Comparison of ENCODE assay signal across 11 cellular contexts in genomic region chr3:72470899-72471298, GRCh38.
"Had no signal": no experiment of that assay in that cellular context is flagged by ENCODE, and none has a peak within 500 bp of the region (broad histone marks: within the 10 kb centered on the region; RNA-seq: fewer than 3 reads in every experiment).

No MANE protein-coding gene starts in this region.

- H3K4me3 ChIP-seq: GM23248, GM23338, HAP-1 had no signal

- FAIRE-seq: H1, H54 had no signal

- H2AFZ ChIP-seq: GM23248, GM23338 had no signal

- ATAC-seq: GM23338, HCT116 had no signal

- H3K4me3 Mint-ChIP-seq: GM23338, H9, HFFc6 had no signal

- H3K4me2 ChIP-seq: GM23338 had no signal

- H3K27ac Mint-ChIP-seq: GM23338, H9, HFFc6 had no signal

- H3K27ac ChIP-seq: GM23248 had no signal

- H3K4me1 ChIP-seq: HAP-1 had no signal

- H3K9me3 ChIP-seq: HAP-1 had no signal

- H3K9me3 Mint-ChIP-seq: GM23338, H9, HFFc6 had no signal

- DNase-seq: GM23248, GOT3, H7, H9, HCEC 1CT, HFFc6 had no signal

- H3K4me1 Mint-ChIP-seq: GM23338, H9 had no signal

- H3K9ac ChIP-seq: GM23248 had no signal

- H3K36me3 ChIP-seq: HAP-1 had no signal
